In genomic region chr17:51641999-51642398, GRCh38 we compare ENCODE assay signal across 34 cellular contexts.
A peak's percentile ranks its signal among the peaks of the same experiment; 100 is the strongest.
DNase-seq lines count a peak whose midpoint lies in the region; ATAC-seq and TF ChIP-seq lines count a peak whose summit lies in the region.
"Had no signal": no experiment of that assay in that cellular context is flagged by ENCODE, and none has a peak within 500 bp of the region (broad histone marks: within the 10 kb centered on the region; RNA-seq: fewer than 3 reads in every experiment).

No MANE protein-coding gene starts in this region.

- no peak overlapping the region for H3K27ac Mint-ChIP-seq in GM23338
- no peak overlapping the region for H3K27ac Mint-ChIP-seq in activated CD8-positive, alpha-beta T cell treated with anti-CD3 and anti-CD28 coated beads, Interleukin-2, amount 10 ng/mL, durations not matched to agents 7 days and 5 days
- H3K27ac Mint-ChIP-seq: B cell; CD14-positive monocyte; CD4-positive, alpha-beta memory T cell; CD4-positive, alpha-beta T cell; CD4-positive, CD25-positive, alpha-beta regulatory T cell; CD8-positive, alpha-beta memory T cell; CD8-positive, alpha-beta T cell had no signal

- intact Hi-C loops in thyroid gland (cut with DNase I): no loop called here

- no peak overlapping the region for H3K4me3 Mint-ChIP-seq in GM23338
- H3K4me3 Mint-ChIP-seq in activated CD8-positive, alpha-beta T cell treated with anti-CD3 and anti-CD28 coated beads, Interleukin-2, amount 10 ng/mL, durations not matched to agents 7 days and 5 days: no peak overlapping the region
- H3K4me3 Mint-ChIP-seq: B cell; CD14-positive monocyte; CD4-positive, alpha-beta memory T cell; CD4-positive, alpha-beta T cell; CD4-positive, CD25-positive, alpha-beta regulatory T cell; CD8-positive, alpha-beta memory T cell; CD8-positive, alpha-beta T cell had no signal

- no peak for ATAC-seq in GM23338
- peak; percentile 36 for ATAC-seq in left lobe of liver
- ATAC-seq in activated CD8-positive, alpha-beta T cell treated with anti-CD3 and anti-CD28 coated beads, Interleukin-2, amount 10 ng/mL, durations not matched to agents 7 days and 5 days: no peak
- ATAC-seq: A549; CD8-positive, alpha-beta T cell had no signal

- H3K9me3 ChIP-seq in HEK293 (ENCODE audit: control insufficient read depth, insufficient read depth, low read depth, low read length) (no peaks in the 10 kb centered on the region), thyroid gland (no peaks in the 10 kb centered on the region)
- H3K9me3 ChIP-seq: A549; BE2C; BLaER1; BLaER1 treated with 17β-estradiol and CSF1 and Interleukin-3, amounts not matched to agents 10 nM and 100 nM; Caco-2 had no signal

- POLR2A ChIA-PET in HEK293 (lab: Yijun Ruan, JAX): no interaction called here
- POLR2A ChIA-PET in activated CD8-positive, alpha-beta T cell treated with anti-CD3 and anti-CD28 coated beads, Interleukin-2, amount 10 ng/mL, durations not matched to agents 7 days and 5 days (lab: Charles Lee): no interaction called here

- no peak for TF ChIP-seq POLR2A in thyroid gland (IDR thresholded peaks at IDR 0.05)

- WGBS in thyroid gland, 2 donors: 79 to 87% methylated on average over 8 of the region's 8 CpGs

- H3K9me2 ChIP-seq in GM23338 (ENCODE audit: insufficient read depth): peaks cover 12% of the 10 kb centered on the region; the same call in 1 of the 2 replicates

- H3K36me3 ChIP-seq in GM23338 (ENCODE audit: insufficient read depth): no peaks in the 10 kb centered on the region
- no peaks in the 10 kb centered on the region for H3K36me3 ChIP-seq in HEK293 (ENCODE audit: control insufficient read depth in 2 of 2, insufficient read depth in 1 of 2, low read length in 2 of 2)
- H3K36me3 ChIP-seq in thyroid gland: no peaks in the 10 kb centered on the region
- H3K36me3 ChIP-seq: BE2C; BLaER1; BLaER1 treated with 17β-estradiol and CSF1 and Interleukin-3, amounts not matched to agents 10 nM and 100 nM had no signal

- no peaks in the 10 kb centered on the region for H3F3A ChIP-seq in GM23338 (replicated peaks; ENCODE audit: low read depth)

- H3K27me3 ChIP-seq in GM23338 (ENCODE audit: insufficient read depth) (no peaks in the 10 kb centered on the region), thyroid gland (no peaks in the 10 kb centered on the region)
- H3K27me3 ChIP-seq: BE2C; BLaER1; BLaER1 treated with 17β-estradiol and CSF1 and Interleukin-3, amounts not matched to agents 10 nM and 100 nM had no signal

- H3K36me3 Mint-ChIP-seq in GM23338 (ENCODE audit: low read depth): no peaks in the 10 kb centered on the region
- H3K36me3 Mint-ChIP-seq in activated CD8-positive, alpha-beta T cell treated with anti-CD3 and anti-CD28 coated beads, Interleukin-2, amount 10 ng/mL, durations not matched to agents 7 days and 5 days (ENCODE audit: low read depth): no peaks in the 10 kb centered on the region
- H3K36me3 Mint-ChIP-seq: CD14-positive monocyte; CD4-positive, alpha-beta memory T cell; CD4-positive, CD25-positive, alpha-beta regulatory T cell; CD8-positive, alpha-beta memory T cell; CD8-positive, alpha-beta T cell had no signal

- H3K27me3 Mint-ChIP-seq in GM23338 (ENCODE audit: insufficient read depth, low read depth, poor library complexity): peaks cover 13% of the 10 kb centered on the region
- peaks cover 10% of the 10 kb centered on the region for H3K27me3 Mint-ChIP-seq in activated CD8-positive, alpha-beta T cell treated with anti-CD3 and anti-CD28 coated beads, Interleukin-2, amount 10 ng/mL, durations not matched to agents 7 days and 5 days (ENCODE audit: low read depth)

- CTCF ChIA-PET in HEK293 (lab: Yijun Ruan, JAX): interaction anchor here (1.0 to 4.2 kb wide), 6 partner anchors 9 to 279 kb away, joined by 3 to 22 read pairs (median 5); no protein-coding TSS in a partner anchor
- CTCF ChIA-PET in activated CD8-positive, alpha-beta T cell treated with anti-CD3 and anti-CD28 coated beads, Interleukin-2, amount 10 ng/mL, durations not matched to agents 7 days and 5 days (lab: Charles Lee): no interaction called here

- H2AFZ ChIP-seq in GM23338: peak overlapping the region; percentile 65; the same call in 1 of the 2 replicates

- H3K4me2 ChIP-seq in GM23338: no peak overlapping the region
- H3K4me2 ChIP-seq: A549; BLaER1; BLaER1 treated with 17β-estradiol and CSF1 and Interleukin-3, amounts not matched to agents 10 nM and 100 nM had no signal

- no peak overlapping the region for H3K4me3 ChIP-seq in GM23338
- no peak overlapping the region for H3K4me3 ChIP-seq in HEK293 (ENCODE audit: low read depth, low read length)
- no peak overlapping the region for H3K4me3 ChIP-seq in thyroid gland (replicated peaks in 1 of 3)
- H3K4me3 ChIP-seq: A549; BLaER1; BLaER1 treated with 17β-estradiol and CSF1 and Interleukin-3, amounts not matched to agents 10 nM and 100 nM had no signal

- H4K20me1 ChIP-seq in GM23338 (replicated peaks; ENCODE audit: insufficient read depth): no peaks in the 10 kb centered on the region
- H4K20me1 ChIP-seq: BLaER1; BLaER1 treated with 17β-estradiol and CSF1 and Interleukin-3, amounts not matched to agents 10 nM and 100 nM had no signal

- no peaks in the 10 kb centered on the region for H3K9me3 Mint-ChIP-seq in GM23338
- no peaks in the 10 kb centered on the region for H3K9me3 Mint-ChIP-seq in activated CD8-positive, alpha-beta T cell treated with anti-CD3 and anti-CD28 coated beads, Interleukin-2, amount 10 ng/mL, durations not matched to agents 7 days and 5 days (ENCODE audit: insufficient read depth)
- H3K9me3 Mint-ChIP-seq: CD4-positive, alpha-beta memory T cell; CD4-positive, alpha-beta T cell; CD8-positive, alpha-beta T cell had no signal

- TF ChIP-seq CTCF in GM23338 (conservative IDR thresholded peaks at IDR 0.05; ENCODE audit: low read depth in 2 of 2) (no peak), HEK293 (tag by site-specific recombination; IDR thresholded peaks at IDR 0.05) (no peak), thyroid gland (IDR thresholded peaks at IDR 0.05) (no peak)

- H3K4me1 ChIP-seq in GM23338 (ENCODE audit: insufficient read depth): peaks cover 5% of the 10 kb centered on the region; the same call in 1 of the 2 replicates
- peaks cover 17% of the 10 kb centered on the region for H3K4me1 ChIP-seq in HEK293 (ENCODE audit: control insufficient read depth, insufficient read depth, low read length)
- peaks cover 17 to 20% of the 10 kb centered on the region in 2 donors for H3K4me1 ChIP-seq in thyroid gland
- H3K4me1 ChIP-seq: BE2C; BLaER1; BLaER1 treated with 17β-estradiol and CSF1 and Interleukin-3, amounts not matched to agents 10 nM and 100 nM had no signal

- no peak overlapping the region for H3K27ac ChIP-seq in GM23338 (ENCODE audit: low read depth)
- H3K27ac ChIP-seq in HEK293 (ENCODE audit: extremely low read depth, low read depth, low read length): peak overlapping the region; percentile 11; the same call in 1 of the 2 replicates
- H3K27ac ChIP-seq in thyroid gland: no peak overlapping the region
- H3K27ac ChIP-seq: 22Rv1; A549; BLaER1; BLaER1 treated with 17β-estradiol and CSF1 and Interleukin-3, amounts not matched to agents 10 nM and 100 nM; C4-2B had no signal

- H3K79me2 ChIP-seq in GM23338 (replicated peaks; ENCODE audit: insufficient read depth): no peaks in the 10 kb centered on the region

- H3K4me1 Mint-ChIP-seq in GM23338: peaks cover 34% of the 10 kb centered on the region
- H3K4me1 Mint-ChIP-seq in activated CD8-positive, alpha-beta T cell treated with anti-CD3 and anti-CD28 coated beads, Interleukin-2, amount 10 ng/mL, durations not matched to agents 7 days and 5 days (ENCODE audit: low read depth): no peaks in the 10 kb centered on the region
- H3K4me1 Mint-ChIP-seq: B cell; CD14-positive monocyte; CD4-positive, alpha-beta memory T cell; CD4-positive, CD25-positive, alpha-beta regulatory T cell; CD8-positive, alpha-beta memory T cell had no signal

- no peak for DNase-seq in GM23338 (ENCODE audit: low spot score)
- peak; percentile 21 for DNase-seq in islet precursor cell
- no peak for DNase-seq in left lobe of liver (ENCODE audit: low spot score)
- no peak for DNase-seq in activated CD8-positive, alpha-beta T cell treated with anti-CD3 and anti-CD28 coated beads, Interleukin-2, amount 10 ng/mL, durations not matched to agents 7 days and 5 days
- DNase-seq in DMS153 (lab: John Stamatoyannopoulos, UW): no peak
- DNase-seq in thyroid gland: no peak
- DNase-seq in NCI-H2107 (lab: John Stamatoyannopoulos, UW): no peak
- DNase-seq: 8988T; ACHN; AML-193; BE2C; C1 segment of cervical spinal cord; Caco-2; Calu3; CD4-positive, alpha-beta memory T cell; CD4-positive, alpha-beta T cell; CD4-positive, CD25-positive, alpha-beta regulatory T cell; CD8-positive, alpha-beta memory T cell; CD8-positive, alpha-beta T cell; COR-L47; DMS 273 treated with DMSO at 0.1 percent for 48 hours; DMS53; DMS79; DMS79 treated with DMSO at 0.1 percent for 48 hours; DND-41; EL had no signal

TF ChIP-seq in GM23338, 12 proteins besides CTCF, POLR2A, EP300 and RAD21 (continues in another document):
- TF ChIP-seq EZH2 (IDR thresholded peaks at IDR 0.05; ENCODE audit: low read depth, unreplicated experiment): no peak
- no peak for TF ChIP-seq ZNF114 (CRISPR knock-in tag; IDR thresholded peaks at IDR 0.05)
- no peak for TF ChIP-seq JUNB (IDR thresholded peaks at IDR 0.05; ENCODE audit: unreplicated experiment)
- no peak for TF ChIP-seq POLR2AphosphoS5 (IDR thresholded peaks at IDR 0.05; ENCODE audit: low read depth)
- no peak for TF ChIP-seq EZH2phosphoT487 (IDR thresholded peaks at IDR 0.05; ENCODE audit: unreplicated experiment)

TF ChIP-seq in HEK293, 187 proteins besides CTCF, POLR2A, EP300 and RAD21 (continues in another document):
- TF ChIP-seq ZSCAN4 (tag by site-specific recombination; IDR thresholded peaks at IDR 0.05) (no peak), ZBTB21 (tag by site-specific recombination; IDR thresholded peaks at IDR 0.05) (0 out of 2 replicates have a peak, but pooled peaks have one; percentile 20), PBX3 (CRISPR knock-in tag; IDR thresholded peaks at IDR 0.05) (no peak), ZNF146 (tag by site-specific recombination; IDR thresholded peaks at IDR 0.05) (no peak)
